ENCODE assay signal across 20 cellular contexts in genomic region chr9:382383-382782, GRCh38.
DNase-seq lines count a peak whose midpoint lies in the region; ATAC-seq, FAIRE-seq and TF ChIP-seq lines count a peak whose summit lies in the region.
"Had no signal": no experiment of that assay in that cellular context is flagged by ENCODE, and none has a peak within 500 bp of the region (broad histone marks: within the 10 kb centered on the region; RNA-seq: fewer than 3 reads in every experiment).

No MANE protein-coding gene starts in this region.

- in situ Hi-C loops in G401 (cut with HindIII; ENCODE audit: low sequenced_read_pairs) = no loop called here

- peak; percentile 79 for FAIRE-seq in D721Med (lab: Jason Lieb, UNC)
- FAIRE-seq: H1, HepG2 had no signal

- ATAC-seq in activated naive CD4-positive, alpha-beta T cell treated with anti-CD3 and anti-CD28 coated beads, Interleukin-2, amount 50 U/mL, for 72 hours = no peak
- no peak for ATAC-seq in activated naive CD8-positive, alpha-beta T cell treated with anti-CD3 and anti-CD28 coated beads, Interleukin-2, amount 10 ng/mL, durations not matched to agents 7 days and 5 days (ENCODE audit: low read depth)
- no peak for ATAC-seq in stimulated activated memory B cell treated with anti-CD40 and anti-IgM and Interleukin-4, amounts not matched to agents 10 μg/mL and 1 μg/mL and 100 μg/mL, for 72 hours
- ATAC-seq: HCT116, HepG2 had no signal

- DNase-seq in activated naive CD4-positive, alpha-beta T cell treated with anti-CD3 and anti-CD28 coated beads, Interleukin-2, amount 50 U/mL, for 72 hours (ENCODE audit: low spot score in 2 of 2) = no peak
- no peak for DNase-seq in activated naive CD4-positive, alpha-beta T cell (lab: John Stamatoyannopoulos, UW)
- DNase-seq in D721Med (ENCODE audit: insufficient read length, low spot score) (no peak), DMS53 (lab: John Stamatoyannopoulos, UW) (no peak), G401 (ENCODE audit: low spot score) (no peak)
- DNase-seq in activated naive CD8-positive, alpha-beta T cell treated with anti-CD3 and anti-CD28 coated beads, Interleukin-2, amount 10 ng/mL, durations not matched to agents 7 days and 5 days = no peak
- no peak for DNase-seq in activated CD4-positive, CD25-positive, alpha-beta regulatory T cell (lab: John Stamatoyannopoulos, UW)
- DNase-seq: Calu3; CD4-positive, alpha-beta T cell; KBM-7; NCI-H1092; NCI-H1436; NCI-H1930; NCI-H774; Peyer's patch; SJCRH30 had no signal

- H3K27me3 Mint-ChIP-seq in activated naive CD8-positive, alpha-beta T cell treated with anti-CD3 and anti-CD28 coated beads, Interleukin-2, amount 10 ng/mL, durations not matched to agents 7 days and 5 days = no peaks in the 10 kb centered on the region
- no peaks in the 10 kb centered on the region for H3K27me3 Mint-ChIP-seq in stimulated activated memory B cell treated with anti-CD40 and anti-IgM and Interleukin-4, amounts not matched to agents 10 μg/mL and 1 μg/mL and 100 μg/mL, for 72 hours
- H3K27me3 Mint-ChIP-seq: CD4-positive, alpha-beta T cell had no signal

- POLR2A ChIA-PET in activated naive CD8-positive, alpha-beta T cell treated with anti-CD3 and anti-CD28 coated beads, Interleukin-2, amount 10 ng/mL, durations not matched to agents 7 days and 5 days (lab: Charles Lee) = no interaction called here

- no peaks in the 10 kb centered on the region for H3K9me3 Mint-ChIP-seq in activated naive CD4-positive, alpha-beta T cell treated with anti-CD3 and anti-CD28 coated beads, Interleukin-2, amount 50 U/mL, for 72 hours
- no peaks in the 10 kb centered on the region for H3K9me3 Mint-ChIP-seq in activated naive CD8-positive, alpha-beta T cell treated with anti-CD3 and anti-CD28 coated beads, Interleukin-2, amount 10 ng/mL, durations not matched to agents 7 days and 5 days
- no peaks in the 10 kb centered on the region for H3K9me3 Mint-ChIP-seq in stimulated activated memory B cell treated with anti-CD40 and anti-IgM and Interleukin-4, amounts not matched to agents 10 μg/mL and 1 μg/mL and 100 μg/mL, for 72 hours
- H3K9me3 Mint-ChIP-seq: CD4-positive, alpha-beta T cell had no signal

- no peak for TF ChIP-seq CTCF in D721Med (IDR thresholded peaks at IDR 0.05; ENCODE audit: insufficient read depth, missing control alignments)

- no peak overlapping the region for H3K4me3 Mint-ChIP-seq in activated naive CD8-positive, alpha-beta T cell treated with anti-CD3 and anti-CD28 coated beads, Interleukin-2, amount 10 ng/mL, durations not matched to agents 7 days and 5 days
- no peak overlapping the region for H3K4me3 Mint-ChIP-seq in stimulated activated memory B cell treated with anti-CD40 and anti-IgM and Interleukin-4, amounts not matched to agents 10 μg/mL and 1 μg/mL and 100 μg/mL, for 72 hours
- H3K4me3 Mint-ChIP-seq: CD4-positive, alpha-beta T cell had no signal

- H3K27ac Mint-ChIP-seq in activated naive CD4-positive, alpha-beta T cell treated with anti-CD3 and anti-CD28 coated beads, Interleukin-2, amount 50 U/mL, for 72 hours = peak overlapping the region; percentile 8 to 48
- peak overlapping the region; percentile 54 for H3K27ac Mint-ChIP-seq in activated naive CD8-positive, alpha-beta T cell treated with anti-CD3 and anti-CD28 coated beads, Interleukin-2, amount 10 ng/mL, durations not matched to agents 7 days and 5 days
- H3K27ac Mint-ChIP-seq in stimulated activated memory B cell treated with anti-CD40 and anti-IgM and Interleukin-4, amounts not matched to agents 10 μg/mL and 1 μg/mL and 100 μg/mL, for 72 hours = peak overlapping the region; percentile 29
- H3K27ac Mint-ChIP-seq: CD4-positive, alpha-beta T cell had no signal

- peaks cover 3% of the 10 kb centered on the region for H3K4me1 Mint-ChIP-seq in activated naive CD8-positive, alpha-beta T cell treated with anti-CD3 and anti-CD28 coated beads, Interleukin-2, amount 10 ng/mL, durations not matched to agents 7 days and 5 days
- no peaks in the 10 kb centered on the region for H3K4me1 Mint-ChIP-seq in stimulated activated memory B cell treated with anti-CD40 and anti-IgM and Interleukin-4, amounts not matched to agents 10 μg/mL and 1 μg/mL and 100 μg/mL, for 72 hours

- no peaks in the 10 kb centered on the region for H3K36me3 Mint-ChIP-seq in activated naive CD4-positive, alpha-beta T cell treated with anti-CD3 and anti-CD28 coated beads, Interleukin-2, amount 50 U/mL, for 72 hours
- H3K36me3 Mint-ChIP-seq in activated naive CD8-positive, alpha-beta T cell treated with anti-CD3 and anti-CD28 coated beads, Interleukin-2, amount 10 ng/mL, durations not matched to agents 7 days and 5 days = peaks cover 36% of the 10 kb centered on the region
- peaks cover 65% of the 10 kb centered on the region for H3K36me3 Mint-ChIP-seq in stimulated activated memory B cell treated with anti-CD40 and anti-IgM and Interleukin-4, amounts not matched to agents 10 μg/mL and 1 μg/mL and 100 μg/mL, for 72 hours
